In the genomic region with DNA sequence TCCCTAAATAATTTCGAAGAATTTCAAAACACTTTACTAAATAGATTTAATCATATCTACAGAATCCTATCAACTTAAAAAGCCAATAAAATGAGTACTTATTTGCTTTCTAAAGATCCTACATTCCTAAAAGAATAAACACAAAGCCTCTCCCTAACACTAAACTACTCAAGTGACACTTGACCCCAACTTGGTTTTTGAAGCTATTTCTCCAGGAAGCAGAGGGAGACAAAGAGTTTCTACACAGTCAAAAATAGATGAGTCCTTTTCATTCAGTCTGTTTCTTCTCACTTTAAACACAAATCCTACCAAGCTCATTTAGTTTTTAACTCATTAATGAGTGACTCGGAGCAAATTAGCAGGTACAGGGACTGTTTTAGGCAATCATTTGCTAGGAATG, we compare ENCODE assay signal across 9 cellular contexts. TPM values are rescaled to one million over a fixed set of nuclear protein-coding genes. Genes with fewer than 3 reads are reported as not detected.
DNase-seq lines count a peak whose midpoint lies in the region; ATAC-seq, FAIRE-seq and TF ChIP-seq lines count a peak whose summit lies in the region.
"Had no signal": no experiment of that assay in that cellular context is flagged by ENCODE, and none has a peak within 500 bp of the region (broad histone marks: within the 10 kb centered on the region; RNA-seq: fewer than 3 reads in every experiment).

No MANE protein-coding gene starts in this region.

- H2AFZ ChIP-seq in PC-3 (ENCODE audit: low read length) = no peak overlapping the region
- H2AFZ ChIP-seq in fibroblast of lung (ENCODE audit: low read length) = no peak overlapping the region

- CTCF ChIA-PET in PC-3 (lab: Charles Lee) = interaction anchor here (0.7 to 2.6 kb wide), 6 partner anchors 9 to 207 kb away, joined by 3 to 21 read pairs (median 5); no protein-coding TSS in a partner anchor

- DNase-seq in GM12892 (ENCODE audit: insufficient read length) (no peak), PC-3 (peak; percentile 40), fibroblast of lung (ENCODE audit: low read depth in 2 of 2) (peak in 1 of 2 donors; percentile 19), psoas muscle (no peak), Peyer's patch (no peak), DMS 273 (lab: John Stamatoyannopoulos, UW; ENCODE audit: unreplicated experiment) (no peak)
- no peak for DNase-seq in effector memory CD8-positive, alpha-beta T cell

- no peaks in the 10 kb centered on the region for H3K9me2 ChIP-seq in PC-3 (replicated peaks; ENCODE audit: low read length)

- FAIRE-seq in GM12892 (lab: Jason Lieb, UNC) = peak; percentile 67
- FAIRE-seq: islet of Langerhans had no signal

- peaks cover 23% of the 10 kb centered on the region for H3K4me1 ChIP-seq in PC-3 (ENCODE audit: insufficient read depth, low read length)
- no peaks in the 10 kb centered on the region for H3K4me1 ChIP-seq in fibroblast of lung (ENCODE audit: control insufficient read depth, extremely low read depth, insufficient read depth, low read length)
- peaks cover 37% of the 10 kb centered on the region for H3K4me1 ChIP-seq in psoas muscle
- H3K4me1 ChIP-seq in Peyer's patch = peaks cover 0 to 20% (median 3%) of the 10 kb centered on the region in 4 donors

- H3K79me2 ChIP-seq in PC-3 (ENCODE audit: low read length) = peaks cover 66% of the 10 kb centered on the region
- peaks cover 61% of the 10 kb centered on the region for H3K79me2 ChIP-seq in fibroblast of lung (ENCODE audit: control insufficient read depth, insufficient read depth, low read length)

- no peaks in the 10 kb centered on the region for H3K27me3 ChIP-seq in PC-3 (ENCODE audit: low read length)
- H3K27me3 ChIP-seq in fibroblast of lung (ENCODE audit: control insufficient read depth, insufficient read depth, low read length) = no peaks in the 10 kb centered on the region
- H3K27me3 ChIP-seq in psoas muscle (ENCODE audit: insufficient read depth in 3 of 3, low read length in 2 of 3) = no peaks in the 10 kb centered on the region
- H3K27me3 ChIP-seq in Peyer's patch = no peaks in the 10 kb centered on the region

- H3K4me3 ChIP-seq in PC-3 (ENCODE audit: low read length) (peak overlapping the region; percentile 74), fibroblast of lung (replicated peaks in 1 of 4; ENCODE audit: control extremely low read depth in 1 of 4, insufficient read depth in 1 of 4, low read depth in 3 of 4, low read length in 4 of 4) (peak overlapping the region; percentile 80 to 94 (median 84)), psoas muscle (peak overlapping the region; percentile 96), Peyer's patch (peak overlapping the region in 2 of 4 donors; percentile 72 to 97)

- H3K4me2 ChIP-seq in PC-3 (ENCODE audit: low read length) = peak overlapping the region; percentile 81
- peak overlapping the region; percentile 89 for H3K4me2 ChIP-seq in fibroblast of lung (ENCODE audit: extremely low read depth, insufficient read depth, low read length)

- H3K36me3 ChIP-seq in PC-3 (ENCODE audit: low read depth, low read length) = peaks cover 11% of the 10 kb centered on the region; the same call in 1 of the 2 replicates
- H3K36me3 ChIP-seq in fibroblast of lung (ENCODE audit: control insufficient read depth, insufficient read depth, low read length) = no peaks in the 10 kb centered on the region
- no peaks in the 10 kb centered on the region for H3K36me3 ChIP-seq in psoas muscle (ENCODE audit: insufficient read depth in 1 of 2, low read depth in 1 of 2)
- H3K36me3 ChIP-seq in Peyer's patch = no peaks in the 10 kb centered on the region

- whole genome bisulfite sequencing in psoas muscle, 3 donors = 81 to 86% (median 83%) methylated on average over 2 of the region's 2 CpGs

- ATAC-seq in PC-3 (no peak), psoas muscle (no peak), HG03025 (IDR thresholded peaks at IDR 0.05; ENCODE audit: low FRiP score, unreplicated experiment) (no peak)
- ATAC-seq in effector memory CD8-positive, alpha-beta T cell (replicated peaks) = no peak

- peaks cover 49% of the 10 kb centered on the region for H4K20me1 ChIP-seq in PC-3 (ENCODE audit: low read length)
- no peaks in the 10 kb centered on the region for H4K20me1 ChIP-seq in fibroblast of lung (ENCODE audit: control insufficient read depth, extremely low read depth, insufficient read depth, low read length)

- POLR2A ChIA-PET in PC-3 (lab: Charles Lee; ENCODE audit: unreplicated experiment) = no interaction called here

- H3K27me3 Mint-ChIP-seq in effector memory CD8-positive, alpha-beta T cell = no peaks in the 10 kb centered on the region

- peaks cover 18% of the 10 kb centered on the region for H3K36me3 Mint-ChIP-seq in effector memory CD8-positive, alpha-beta T cell (ENCODE audit: insufficient read depth)

- H3K4me3 Mint-ChIP-seq in effector memory CD8-positive, alpha-beta T cell = peak overlapping the region in 1 of 2 donors; percentile 88

- H3K27ac ChIP-seq in PC-3 (ENCODE audit: low read length) = no peak overlapping the region
- peak overlapping the region; percentile 89 for H3K27ac ChIP-seq in fibroblast of lung (ENCODE audit: insufficient read depth, low read length)
- peak overlapping the region; percentile 99 for H3K27ac ChIP-seq in psoas muscle
- no peak overlapping the region for H3K27ac ChIP-seq in Peyer's patch

- H3K4me1 Mint-ChIP-seq in effector memory CD8-positive, alpha-beta T cell (ENCODE audit: low read depth in 2 of 2) = peaks cover 26 to 49% of the 10 kb centered on the region in 2 donors

- H3F3A ChIP-seq in PC-3 (ENCODE audit: low read length, unreplicated experiment) = no peaks in the 10 kb centered on the region

- peak overlapping the region; percentile 91 for H3K9ac ChIP-seq in PC-3 (ENCODE audit: low read length)
- H3K9ac ChIP-seq in fibroblast of lung (ENCODE audit: insufficient read depth, low read length) = no peak overlapping the region

- intact Hi-C loops in PC-3 (cut with micrococcal nuclease) = loop anchor here (5.0 to 10.0 kb wide), 3 partner anchors 58 to 377 kb away; partner anchors contain the start of gene SRSF7
- intact Hi-C loops in psoas muscle (cut with DNase I) = loop anchor here (5.0 to 10.0 kb wide), 5 partner anchors 50 to 370 kb away; no protein-coding TSS in a partner anchor

- H3K9me3 ChIP-seq in PC-3 (ENCODE audit: low read length) (no peaks in the 10 kb centered on the region), fibroblast of lung (ENCODE audit: control insufficient read depth, insufficient read depth, low read depth, low read length) (no peaks in the 10 kb centered on the region), psoas muscle (no peaks in the 10 kb centered on the region), Peyer's patch (no peaks in the 10 kb centered on the region)

- peak overlapping the region in 1 of 2 donors; percentile 85 for H3K27ac Mint-ChIP-seq in effector memory CD8-positive, alpha-beta T cell

- 0 out of 2 replicates have a peak, but pooled peaks have one; percentile 12 for TF ChIP-seq CTCF in PC-3 (conservative IDR thresholded peaks at IDR 0.05; ENCODE audit: low read depth, low read length)
- no peak for TF ChIP-seq CTCF in fibroblast of lung (conservative IDR thresholded peaks at IDR 0.05 in 1 of 2, IDR thresholded peaks at IDR 0.05 in 1 of 2; ENCODE audit: low read depth in 1 of 2, low read length in 2 of 2)
- TF ChIP-seq CTCF in psoas muscle (IDR thresholded peaks at IDR 0.05) = no peak
- TF ChIP-seq CTCF in Peyer's patch (IDR thresholded peaks at IDR 0.05) = peak in 1 of 6 experiments; percentile 22

- H3K9me3 Mint-ChIP-seq in effector memory CD8-positive, alpha-beta T cell = no peaks in the 10 kb centered on the region

- no TSS peak for BruUV-seq in PC-3 (replicated peaks; lab: Mats Ljungman, UMichigan)

- TF ChIP-seq POLR2A in GM12892 (IDR thresholded peaks at IDR 0.05; ENCODE audit: low read depth, low read length) (no peak), Peyer's patch (IDR thresholded peaks at IDR 0.05) (no peak)

RNA-seq across cellular contexts. Expression of gene ATL2, which starts 2.1 kb away (rescaled TPM):
- 39.2 TPM for polyA plus RNA-seq in GM12892 (2012; ENCODE audit: missing spikeins)
- total RNA-seq in PC-3 (2014; rRNA removed) = 65.3 and 89.4 TPM in 2 replicates
- total RNA-seq in fibroblast of lung = 62.1 and 70.7 TPM in 2 replicates
- polyA plus RNA-seq in fibroblast of lung = 24.4 and 26.5 TPM in 2 replicates
- 14.7 and 18.2 TPM in 2 replicates for polyA plus RNA-seq in fibroblast of lung (2012)
- polyA minus RNA-seq in fibroblast of lung (ENCODE audit: low replicate concordance) = 1.6 and 3.6 TPM in 2 replicates
- total RNA-seq in psoas muscle = 10 to 100 TPM; 51.9 to 98.9 (median 61.5) TPM
- polyA plus RNA-seq in psoas muscle = 10 to 100 TPM; 19.8 to 71.9 (median 40.2) TPM
- 100 to 1,000 TPM in 3 of 4 donors, 10 to 100 TPM in 1; 87.9 to 170 (median 132) TPM for total RNA-seq in Peyer's patch

Comparison
In these comparisons a context has a peak if more than half of its experiments do, and no peak if none do; other contexts are left out.
1. H3K27ac ChIP-seq: peak in fibroblast of lung (single experiment) and psoas muscle (single experiment); none in PC-3 (single experiment) and Peyer's patch (0 of 4).